ENCODE assay signal across 29 cellular contexts in genomic region chr11:35586216-35586615, GRCh38. TPM values are rescaled to one million over a fixed set of nuclear protein-coding genes. Genes with fewer than 3 reads are reported as not detected.
"Had no signal": no experiment of that assay in that cellular context is flagged by ENCODE, and none has a peak within 500 bp of the region (broad histone marks: within the 10 kb centered on the region; RNA-seq: fewer than 3 reads in every experiment).

No MANE protein-coding gene starts in this region.

- H3K27me3 ChIP-seq: neural progenitor cell, ovary, right lobe of liver, suprapubic skin, testis, tibial artery, uterus had no signal

- H3K79me2 ChIP-seq: parathyroid adenoma had no signal

- DNase-seq: naive thymus-derived CD8-positive, alpha-beta T cell; occipital lobe; ovary; posterior cingulate gyrus; psoas muscle; right cardiac atrium; right lobe of liver; spleen; stimulated activated CD4-positive, alpha-beta T cell treated with anti-CD3 and anti-CD28 coated beads, Interleukin-12 subunit alpha, Interleukin-12 subunit beta, amount 100 ng/mL, for 4 hours; stimulated activated CD4-positive, alpha-beta T cell treated with anti-CD3 and anti-CD28 coated beads, Interleukin-1b, Interleukin-23, amount 100 ng/mL, for 48 hours; stimulated activated CD4-positive, alpha-beta T cell treated with anti-CD3 and anti-CD28 coated beads, Interleukin-4, amount 100 ng/mL, for 1 hour; stimulated activated CD4-positive, alpha-beta T cell treated with anti-CD3 and anti-CD28 coated beads, Interleukin-4, amount 100 ng/mL, for 4 hours; stimulated activated CD8-positive, alpha-beta memory T cell treated with anti-CD3 and anti-CD28 coated beads, Interleukin-4, amount 100 ng/mL, for 48 hours; stimulated activated naive CD4-positive, alpha-beta T cell; stimulated activated naive CD8-positive, alpha-beta T cell treated with anti-CD3 and anti-CD28 coated beads, Interleukin-15, amount 100 ng/mL, for 72 hours; stimulated activated naive CD8-positive, alpha-beta T cell treated with anti-CD3 and anti-CD28 coated beads, Interleukin-15, Interleukin-2, amounts not matched to agents 100 U/mL and 50 U/mL, for 24 hours; substantia nigra; testis; tibial artery; transverse colon; upper lobe of right lung; uterus had no signal

- H3K9me3 ChIP-seq: ovary, psoas muscle, right lobe of liver, spleen, suprapubic skin, testis, tibial artery, transverse colon, upper lobe of right lung, uterus had no signal

- H3K36me3 ChIP-seq: neural progenitor cell, ovary, right lobe of liver, spleen, suprapubic skin, tibial artery, transverse colon, upper lobe of right lung, uterus had no signal

- H3K4me1 ChIP-seq: parathyroid adenoma, psoas muscle, right lobe of liver, transverse colon, upper lobe of right lung had no signal

- H3K9ac ChIP-seq: neural progenitor cell, parathyroid adenoma had no signal

- H3K4me3 ChIP-seq: neural progenitor cell, ovary, psoas muscle, right lobe of liver, skin epidermis, smooth muscle cell, spleen, suprapubic skin, testis, tibial artery, transverse colon, upper lobe of right lung, uterus had no signal

- H3K4me2 ChIP-seq: neural progenitor cell, smooth muscle cell had no signal

- ATAC-seq: naive thymus-derived CD8-positive, alpha-beta T cell; natural killer cell treated with Interleukin-12 subunit alpha and Interleukin-12 subunit beta and Interleukin-15 and Interleukin-18, amount 100 ng/mL, for 72 hours; psoas muscle; right cardiac atrium; right lobe of liver; stimulated activated memory B cell treated with anti-CD40 and anti-IgM and Interleukin-4, amounts not matched to agents 10 μg/mL and 1 μg/mL and 100 μg/mL, for 72 hours; stimulated activated naive CD8-positive, alpha-beta T cell treated with anti-CD3 and anti-CD28 coated beads, Interleukin-15, amount 100 ng/mL, for 72 hours; stimulated activated naive CD8-positive, alpha-beta T cell treated with anti-CD3 and anti-CD28 coated beads, Interleukin-15, Interleukin-2, amounts not matched to agents 100 U/mL and 50 U/mL, for 24 hours; upper lobe of right lung had no signal

- H2AFZ ChIP-seq: parathyroid adenoma had no signal

- H3K27ac ChIP-seq: neural progenitor cell, ovary, parathyroid adenoma, psoas muscle, right lobe of liver, skin epidermis, suprapubic skin, testis, tibial artery, transverse colon, upper lobe of right lung, uterus had no signal

RNA-seq across cellular contexts. Expression of gene FJX1, which starts 32.0 kb away (rescaled TPM):
- total RNA-seq: naive thymus-derived CD8-positive, alpha-beta T cell had no signal
